In the genomic region with DNA sequence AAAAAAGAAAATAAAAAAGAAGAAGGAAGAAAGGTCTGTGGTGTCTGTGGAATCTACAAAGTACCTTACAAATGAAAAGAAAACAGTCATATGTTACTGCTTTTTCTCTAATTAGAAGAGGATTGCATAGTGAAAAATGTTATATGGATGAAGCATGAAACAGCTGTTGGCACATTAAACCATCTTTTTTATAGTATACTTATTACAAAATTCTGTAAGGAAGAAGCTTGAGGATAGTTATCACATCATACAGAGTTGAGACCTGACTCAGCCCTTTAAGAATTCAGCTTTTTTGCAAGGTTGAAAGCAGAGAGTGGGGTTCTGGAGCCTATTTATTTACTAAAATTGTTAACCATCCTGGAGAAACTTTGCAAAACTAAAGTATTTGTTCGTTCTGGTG, we compare ENCODE assay signal across 15 cellular contexts.
DNase-seq lines count a peak whose midpoint lies in the region; ATAC-seq and TF ChIP-seq lines count a peak whose summit lies in the region.
"Had no signal": no experiment of that assay in that cellular context is flagged by ENCODE, and none has a peak within 500 bp of the region (broad histone marks: within the 10 kb centered on the region; RNA-seq: fewer than 3 reads in every experiment).

No MANE protein-coding gene starts in this region.

- intact Hi-C loops in CD14-positive monocyte (cut with micrococcal nuclease) (no loop called here), psoas muscle (cut with DNase I) (no loop called here)

- H3K27me3 ChIP-seq in psoas muscle (ENCODE audit: insufficient read depth in 3 of 3, low read length in 2 of 3), result no peaks in the 10 kb centered on the region

- H3K36me3 ChIP-seq in psoas muscle (ENCODE audit: insufficient read depth in 1 of 2, low read depth in 1 of 2), result peaks cover 2 to 4% of the 10 kb centered on the region in 2 donors
- H3K36me3 ChIP-seq: HAP-1 had no signal

- no peaks in the 10 kb centered on the region for H3K9me3 ChIP-seq in psoas muscle
- H3K9me3 ChIP-seq: HAP-1 had no signal

- H3K4me3 Mint-ChIP-seq in CD14-positive monocyte, result no peak overlapping the region
- H3K4me3 Mint-ChIP-seq in brain, result no peak overlapping the region
- H3K4me3 Mint-ChIP-seq: CD4-positive, alpha-beta T cell; central memory CD8-positive, alpha-beta T cell; type B pancreatic cell had no signal

- DNase-seq in CD14-positive monocyte (ENCODE audit: low spot score) (no peak), LHCN-M2 (ENCODE audit: low read depth) (peak; percentile 54), psoas muscle (no peak), NCI-H1694 (lab: John Stamatoyannopoulos, UW) (no peak)
- no peak for DNase-seq in stimulated activated CD4-positive, alpha-beta T cell treated with anti-CD3 and anti-CD28 coated beads, Interleukin-12 subunit alpha, Interleukin-12 subunit beta, amount 100 ng/mL, for 4 hours
- DNase-seq in stimulated activated CD4-positive, alpha-beta T cell treated with anti-CD3 and anti-CD28 coated beads, Interleukin-15, amount 100 ng/mL, for 24 hours, result no peak
- DNase-seq: activated naive CD4-positive, alpha-beta T cell treated with Interleukin-2 at 50 U/mL for 16 hours; CD4-positive, alpha-beta T cell; hypothalamus had no signal

- TF ChIP-seq CTCF in CD14-positive monocyte (IDR thresholded peaks at IDR 0.05) (no peak), brain (conservative IDR thresholded peaks at IDR 0.05) (no peak), psoas muscle (IDR thresholded peaks at IDR 0.05) (no peak)

- peaks cover 0 to 3% (median 0%) of the 10 kb centered on the region in 7 donors for H3K9me3 Mint-ChIP-seq in CD14-positive monocyte
- peaks cover 0 to 15% (median 10%) of the 10 kb centered on the region in 5 experiments for H3K9me3 Mint-ChIP-seq in brain
- H3K9me3 Mint-ChIP-seq: central memory CD8-positive, alpha-beta T cell had no signal

- no peak overlapping the region for H3K4me3 ChIP-seq in psoas muscle
- H3K4me3 ChIP-seq: HAP-1 had no signal

- ATAC-seq in psoas muscle (no peak), HG02840 (IDR thresholded peaks at IDR 0.05; ENCODE audit: low FRiP score, unreplicated experiment) (no peak)
- ATAC-seq: left lobe of liver had no signal

- H3K27ac Mint-ChIP-seq in CD14-positive monocyte (peak overlapping the region in 6 of 7 donors; percentile 47 to 79 (median 72)), brain (peak overlapping the region in 3 of 5 experiments; percentile 11 to 42 (median 26))
- H3K27ac Mint-ChIP-seq: CD4-positive, alpha-beta T cell; type B pancreatic cell had no signal

- H3K4me1 Mint-ChIP-seq in CD14-positive monocyte (peaks cover 47% of the 10 kb centered on the region), brain (peaks cover 21% of the 10 kb centered on the region)
- H3K4me1 Mint-ChIP-seq: central memory CD8-positive, alpha-beta T cell had no signal

- no peaks in the 10 kb centered on the region for H3K36me3 Mint-ChIP-seq in CD14-positive monocyte
- H3K36me3 Mint-ChIP-seq in brain, result peaks cover 48% of the 10 kb centered on the region

- peak overlapping the region; percentile 15 for H3K27ac ChIP-seq in psoas muscle

- 26 to 70% (median 30%) methylated on average over 1 of the region's 1 CpG for WGBS in psoas muscle, 3 donors

- peaks cover 0 to 2% (median 0%) of the 10 kb centered on the region in 3 donors for H3K27me3 Mint-ChIP-seq in CD14-positive monocyte (ENCODE audit: low read depth in 3 of 3)
- no peaks in the 10 kb centered on the region for H3K27me3 Mint-ChIP-seq in brain
- H3K27me3 Mint-ChIP-seq: CD4-positive, alpha-beta T cell; central memory CD8-positive, alpha-beta T cell; type B pancreatic cell had no signal

- H3K4me1 ChIP-seq in psoas muscle, result peaks cover 10% of the 10 kb centered on the region
- H3K4me1 ChIP-seq: HAP-1 had no signal
